In genomic region chr18:63155910-63156773, GRCh38 we compare ENCODE assay signal across 10 cellular contexts.
DNase-seq lines count a peak whose midpoint lies in the region; ATAC-seq and TF ChIP-seq lines count a peak whose summit lies in the region.
"Had no signal": no experiment of that assay in that cellular context is flagged by ENCODE, and none has a peak within 500 bp of the region (broad histone marks: within the 10 kb centered on the region; RNA-seq: fewer than 3 reads in every experiment).

No MANE protein-coding gene starts in this region.

- peak overlapping the region; percentile 68 for H3K27ac ChIP-seq in CD8-positive, alpha-beta memory T cell (ENCODE audit: low read depth, low read length)
- H3K27ac ChIP-seq in HCT116 (ENCODE audit: low read depth, low read length) (no peak overlapping the region), parathyroid adenoma (peak overlapping the region; percentile 12)
- H3K27ac ChIP-seq: SJCRH30 had no signal

- TF ChIP-seq RAD21 in HCT116 (IDR thresholded peaks at IDR 0.05; ENCODE audit: low read depth) = no peak

- peak in 1 of 5 donors; percentile 52 for DNase-seq in CD8-positive, alpha-beta memory T cell
- no peak for DNase-seq in HCT116 (ENCODE audit: low read depth, low spot score)
- no peak for DNase-seq in activated naive CD8-positive, alpha-beta T cell treated with anti-CD3 and anti-CD28 coated beads, Interleukin-2, amount 10 ng/mL, durations not matched to agents 7 days and 5 days
- DNase-seq in NK-92 (lab: John Stamatoyannopoulos, UW; ENCODE audit: unreplicated experiment) = no peak
- DNase-seq: GF-D8 had no signal

- ATAC-seq in HCT116 (no peak), HG03439 (IDR thresholded peaks at IDR 0.05; ENCODE audit: unreplicated experiment) (no peak), HG03342 (IDR thresholded peaks at IDR 0.05; ENCODE audit: unreplicated experiment) (no peak), HG03432 (IDR thresholded peaks at IDR 0.05; ENCODE audit: unreplicated experiment) (no peak)
- ATAC-seq in activated naive CD8-positive, alpha-beta T cell treated with anti-CD3 and anti-CD28 coated beads, Interleukin-2, amount 10 ng/mL, durations not matched to agents 7 days and 5 days (ENCODE audit: low read depth) = no peak

- H3K4me2 ChIP-seq in HCT116 (ENCODE audit: low read length) (peak overlapping the region; percentile 81), parathyroid adenoma (ENCODE audit: low read length) (peak overlapping the region; percentile 52)

- peak overlapping the region; percentile 92 to 99 (median 96) for H3K27ac Mint-ChIP-seq in CD8-positive, alpha-beta memory T cell
- H3K27ac Mint-ChIP-seq in activated naive CD8-positive, alpha-beta T cell treated with anti-CD3 and anti-CD28 coated beads, Interleukin-2, amount 10 ng/mL, durations not matched to agents 7 days and 5 days = peak overlapping the region; percentile 90

- no peaks in the 10 kb centered on the region for H3K36me3 ChIP-seq in CD8-positive, alpha-beta memory T cell (ENCODE audit: insufficient read depth, low read length)
- H3K36me3 ChIP-seq in HCT116 (ENCODE audit: control insufficient read depth in 1 of 2, insufficient read depth in 2 of 2, low read length in 2 of 2) = no peaks in the 10 kb centered on the region
- no peaks in the 10 kb centered on the region for H3K36me3 ChIP-seq in parathyroid adenoma (ENCODE audit: control insufficient read depth, insufficient read depth, low read length)
- H3K36me3 ChIP-seq: SJCRH30 had no signal

- no peaks in the 10 kb centered on the region for H3K9me3 ChIP-seq in CD8-positive, alpha-beta memory T cell (ENCODE audit: low read length)
- H3K9me3 ChIP-seq in HCT116 (ENCODE audit: control insufficient read depth in 1 of 2, insufficient read depth in 1 of 2, low read depth in 1 of 2, low read length in 2 of 2) = no peaks in the 10 kb centered on the region
- H3K9me3 ChIP-seq in parathyroid adenoma (ENCODE audit: control insufficient read depth, low read length) = no peaks in the 10 kb centered on the region
- H3K9me3 ChIP-seq: SJCRH30 had no signal

- H3K4me1 ChIP-seq in CD8-positive, alpha-beta memory T cell (ENCODE audit: insufficient read depth, low read length) = peaks cover 97% of the 10 kb centered on the region
- H3K4me1 ChIP-seq in HCT116 (ENCODE audit: control insufficient read depth in 1 of 2, insufficient read depth in 2 of 2, low read length in 2 of 2) (peaks cover 5 to 14% of the 10 kb centered on the region in 2 experiments; a peak in 3 of 4 replicates), parathyroid adenoma (peaks cover 18% of the 10 kb centered on the region)
- H3K4me1 ChIP-seq: SJCRH30 had no signal

- H3K9me2 ChIP-seq in HCT116 (ENCODE audit: insufficient read depth) = no peaks in the 10 kb centered on the region

- TF ChIP-seq POLR2A in HCT116 (IDR thresholded peaks at IDR 0.05; ENCODE audit: borderline replicate concordance, extremely low read depth, insufficient read depth, insufficient read length) = no peak

- intact Hi-C loops in HCT116 (cut with micrococcal nuclease) = loop anchor here (2.0 kb wide), 1 partner anchor 25 kb away; no protein-coding TSS in a partner anchor

- no peaks in the 10 kb centered on the region for H3K9me3 Mint-ChIP-seq in CD8-positive, alpha-beta memory T cell
- H3K9me3 Mint-ChIP-seq in activated naive CD8-positive, alpha-beta T cell treated with anti-CD3 and anti-CD28 coated beads, Interleukin-2, amount 10 ng/mL, durations not matched to agents 7 days and 5 days = no peaks in the 10 kb centered on the region

- BruUV-seq in HCT116 (replicated peaks; lab: Mats Ljungman, UMichigan) = no TSS peak

- H3K36me3 Mint-ChIP-seq in CD8-positive, alpha-beta memory T cell = peaks cover 0 to 4% (median 3%) of the 10 kb centered on the region in 3 donors
- H3K36me3 Mint-ChIP-seq in activated naive CD8-positive, alpha-beta T cell treated with anti-CD3 and anti-CD28 coated beads, Interleukin-2, amount 10 ng/mL, durations not matched to agents 7 days and 5 days = peaks cover 21% of the 10 kb centered on the region

- peak overlapping the region; percentile 69 for H3K4me3 ChIP-seq in CD8-positive, alpha-beta memory T cell (ENCODE audit: low read length)
- peak overlapping the region in 1 of 2 experiments; percentile 49; a peak in 2 of 4 replicates for H3K4me3 ChIP-seq in HCT116 (replicated peaks in 1 of 2; ENCODE audit: low read depth in 1 of 2, low read length in 2 of 2)
- no peak overlapping the region for H3K4me3 ChIP-seq in parathyroid adenoma (ENCODE audit: low read depth, low read length)
- H3K4me3 ChIP-seq: SJCRH30 had no signal

- peak overlapping the region; percentile 62 for H2AFZ ChIP-seq in HCT116 (ENCODE audit: low read depth, low read length, poor library complexity, severe bottlenecking)
- peak overlapping the region; percentile 29 for H2AFZ ChIP-seq in parathyroid adenoma

- RAD21 ChIA-PET in HCT116 (lab: Charles Lee; ENCODE audit: low non-redundant PET in 1 of 2, low total read pairs in 2 of 2, uncharacterized antibody in 2 of 2, unreplicated experiment in 2 of 2) = no interaction called here

- CTCF ChIA-PET in CD8-positive, alpha-beta memory T cell (lab: Charles Lee) = interaction anchor here (1.1 to 13.8 kb wide), 24 partner anchors 9 to 167 kb away, joined by 3 to 144 read pairs (median 7); partner anchors contain the start of gene BCL2
- CTCF ChIA-PET in HCT116 (lab: Charles Lee) = interaction anchor here (1.6 kb wide), 1 partner anchor 24 kb away, joined by 3 read pairs; no protein-coding TSS in a partner anchor

- H3K4me1 Mint-ChIP-seq in CD8-positive, alpha-beta memory T cell = peaks cover 97 to 100% (median 100%) of the 10 kb centered on the region in 3 donors
- peaks cover 94% of the 10 kb centered on the region for H3K4me1 Mint-ChIP-seq in activated naive CD8-positive, alpha-beta T cell treated with anti-CD3 and anti-CD28 coated beads, Interleukin-2, amount 10 ng/mL, durations not matched to agents 7 days and 5 days

- no peaks in the 10 kb centered on the region for H4K20me1 ChIP-seq in HCT116 (ENCODE audit: insufficient read depth)

- H3K9ac ChIP-seq in HCT116 (ENCODE audit: low read length) = no peak overlapping the region
- no peak overlapping the region for H3K9ac ChIP-seq in parathyroid adenoma

- no peaks in the 10 kb centered on the region for H3K27me3 Mint-ChIP-seq in CD8-positive, alpha-beta memory T cell
- no peaks in the 10 kb centered on the region for H3K27me3 Mint-ChIP-seq in activated naive CD8-positive, alpha-beta T cell treated with anti-CD3 and anti-CD28 coated beads, Interleukin-2, amount 10 ng/mL, durations not matched to agents 7 days and 5 days

- POLR2A ChIA-PET in CD8-positive, alpha-beta memory T cell (lab: Charles Lee) = interaction anchor here (1.0 to 3.8 kb wide), 5 partner anchors 8 to 163 kb away, joined by 3 to 16 read pairs (median 5); partner anchors contain the start of gene BCL2
- POLR2A ChIA-PET in HCT116 (lab: Charles Lee) = no interaction called here
- POLR2A ChIA-PET in activated naive CD8-positive, alpha-beta T cell treated with anti-CD3 and anti-CD28 coated beads, Interleukin-2, amount 10 ng/mL, durations not matched to agents 7 days and 5 days (lab: Charles Lee) = interaction anchor here (1.0 to 2.0 kb wide), 7 partner anchors 17 to 159 kb away, joined by 3 to 12 read pairs (median 5); no protein-coding TSS in a partner anchor

- TF ChIP-seq CTCF in HCT116 (IDR thresholded peaks at IDR 0.05 in 2 of 3, conservative IDR thresholded peaks at IDR 0.05 in 1 of 3; ENCODE audit: borderline replicate concordance in 1 of 3, insufficient read depth in 1 of 3, low read depth in 2 of 3, low read length in 2 of 3) (no peak), parathyroid adenoma (IDR thresholded peaks at IDR 0.05) (no peak)

- H3K27me3 ChIP-seq in CD8-positive, alpha-beta memory T cell (ENCODE audit: insufficient read depth, low read length, poor library complexity, severe bottlenecking) = no peaks in the 10 kb centered on the region
- H3K27me3 ChIP-seq in HCT116 (ENCODE audit: insufficient read depth, low read length) (0 out of 2 replicates have a peak, but pooled peaks cover 8% of the 10 kb centered on the region), parathyroid adenoma (ENCODE audit: control insufficient read depth, insufficient read depth, low read length) (no peaks in the 10 kb centered on the region)
- H3K27me3 ChIP-seq: SJCRH30 had no signal

- H3K4me3 Mint-ChIP-seq in CD8-positive, alpha-beta memory T cell = peak overlapping the region; percentile 77 to 92 (median 85)
- H3K4me3 Mint-ChIP-seq in activated naive CD8-positive, alpha-beta T cell treated with anti-CD3 and anti-CD28 coated beads, Interleukin-2, amount 10 ng/mL, durations not matched to agents 7 days and 5 days = peak overlapping the region; percentile 81

- H3K79me2 ChIP-seq in HCT116 (ENCODE audit: insufficient read depth, low read length) (no peaks in the 10 kb centered on the region), parathyroid adenoma (no peaks in the 10 kb centered on the region)

TF ChIP-seq in HCT116, 20 proteins besides CTCF, POLR2A, EP300 and RAD21 (continues in another document):
- TF ChIP-seq ZBTB33 (IDR thresholded peaks at IDR 0.05; ENCODE audit: extremely low read depth, insufficient replicate concordance, low read length) = no peak
- TF ChIP-seq ELF1 (IDR thresholded peaks at IDR 0.05; ENCODE audit: borderline replicate concordance, low read depth) = no peak
- TF ChIP-seq ZNF274 (IDR thresholded peaks at IDR 0.05; ENCODE audit: low read depth, low read length) = no peak
- no peak for TF ChIP-seq ATF3 (IDR thresholded peaks at IDR 0.05)
- no peak for TF ChIP-seq YY1 (IDR thresholded peaks at IDR 0.05; ENCODE audit: extremely low read depth, insufficient replicate concordance, low read depth, low read length)
- TF ChIP-seq JUND (IDR thresholded peaks at IDR 0.05) = no peak
- TF ChIP-seq TCF7L2 (IDR thresholded peaks at IDR 0.05; ENCODE audit: borderline replicate concordance, extremely low read depth, insufficient read depth, insufficient read length) = no peak
